Comparison of ENCODE assay signal across 24 cellular contexts in genomic region chr16:17435324-17435723, GRCh38.
"Had no signal": no experiment of that assay in that cellular context is flagged by ENCODE, and none has a peak within 500 bp of the region (broad histone marks: within the 10 kb centered on the region; RNA-seq: fewer than 3 reads in every experiment).

No MANE protein-coding gene starts in this region.

- H3K9me3 ChIP-seq: esophagus muscularis mucosa, gastroesophageal sphincter, left lung, neutrophil, pancreas, right lobe of liver, thyroid gland, vagina had no signal

- H3K36me3 ChIP-seq: esophagus muscularis mucosa, gastroesophageal sphincter, heart left ventricle, left lung, neutrophil, pancreas, right lobe of liver, stomach, thyroid gland, vagina had no signal

- H3K4me3 Mint-ChIP-seq: natural killer cell had no signal

- ATAC-seq: foreskin keratinocyte, gastroesophageal sphincter, heart left ventricle, left cardiac atrium, left lung, natural killer cell, pancreas, right lobe of liver had no signal

- H3K9me3 Mint-ChIP-seq: natural killer cell had no signal

- H3K27ac ChIP-seq: coronary artery, esophagus muscularis mucosa, foreskin keratinocyte, gastroesophageal sphincter, heart left ventricle, left lung, neutrophil, pancreas, right lobe of liver, stomach, vagina had no signal

- H3K36me3 Mint-ChIP-seq: natural killer cell had no signal

- H3K27me3 ChIP-seq: esophagus muscularis mucosa, foreskin keratinocyte, gastroesophageal sphincter, heart left ventricle, left lung, neutrophil, pancreas, right lobe of liver, stomach, thyroid gland, vagina had no signal

- H3K27ac Mint-ChIP-seq: natural killer cell had no signal

- H3K4me3 ChIP-seq: coronary artery, esophagus muscularis mucosa, gastroesophageal sphincter, heart left ventricle, left lung, pancreas, right lobe of liver, smooth muscle cell, stomach, thyroid gland, vagina had no signal

- H3K4me1 ChIP-seq: foreskin keratinocyte, pancreas had no signal

- DNase-seq: dermis blood vessel endothelial cell; effector memory CD4-positive, alpha-beta T cell; foreskin keratinocyte; heart left ventricle; hippocampal formation; left cardiac atrium; left lung; natural killer cell; pancreas; right lobe of liver; stimulated activated CD4-positive, alpha-beta T cell treated with anti-CD3 and anti-CD28 coated beads, Interleukin-12 subunit alpha, Interleukin-12 subunit beta, amount 100 ng/mL, for 4 hours; stimulated activated CD4-positive, alpha-beta T cell treated with anti-CD3 and anti-CD28 coated beads, Interleukin-1b, Interleukin-23, amount 100 ng/mL, for 48 hours; stimulated activated CD4-positive, alpha-beta T cell treated with anti-CD3 and anti-CD28 coated beads, Interleukin-4, amount 100 ng/mL, for 1 hour; stimulated activated CD8-positive, alpha-beta memory T cell treated with anti-CD3 and anti-CD28 coated beads, Interleukin-4, amount 100 ng/mL, for 48 hours; stimulated activated naive CD4-positive, alpha-beta T cell treated with Interleukin-2 at 50 U/mL for 16 hours; stomach; thyroid gland; trophoblast cell had no signal

- H3K4me2 ChIP-seq: smooth muscle cell had no signal
